17 cellular contexts compared by ENCODE assay signal in the genomic region with DNA sequence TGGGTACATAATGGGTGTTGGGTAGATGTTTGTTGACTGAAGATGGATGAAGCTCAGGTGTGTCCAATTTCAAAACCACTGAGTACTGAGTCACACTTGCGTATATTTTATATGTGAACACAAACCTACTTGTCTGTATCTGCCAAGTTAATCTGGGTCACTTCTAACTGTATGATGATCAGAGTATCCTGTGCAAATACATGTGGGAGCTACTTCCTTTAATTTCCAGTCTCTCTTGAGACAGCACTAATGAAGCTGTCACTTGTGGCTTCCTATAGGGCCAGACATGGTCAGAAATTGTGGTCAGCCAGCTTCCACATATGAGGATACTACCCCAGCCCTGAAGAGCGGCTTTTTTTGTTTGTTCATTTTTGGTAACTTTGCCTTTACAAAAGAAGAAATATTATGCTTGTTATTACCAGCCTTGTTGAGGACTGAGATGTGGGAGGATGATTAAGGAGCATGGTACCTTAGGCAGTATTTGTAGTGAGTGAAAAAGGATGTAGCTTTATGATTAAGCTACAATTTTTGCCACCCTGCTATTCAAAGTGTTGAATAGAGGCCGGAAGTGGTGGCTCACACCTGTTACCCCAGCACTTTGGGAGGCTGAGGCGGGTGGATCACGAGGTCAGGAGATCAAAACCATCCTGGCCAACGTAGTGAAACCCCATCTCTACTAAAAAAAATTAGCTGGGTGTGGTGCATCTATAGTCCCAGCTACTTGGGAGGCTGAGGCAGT. TPM values are rescaled to one million over a fixed set of nuclear protein-coding genes. Genes with fewer than 3 reads are reported as not detected.
A peak's percentile ranks its signal among the peaks of the same experiment; 100 is the strongest.
DNase-seq lines count a peak whose midpoint lies in the region; ATAC-seq and TF ChIP-seq lines count a peak whose summit lies in the region.
"Had no signal": no experiment of that assay in that cellular context is flagged by ENCODE, and none has a peak within 500 bp of the region (broad histone marks: within the 10 kb centered on the region; RNA-seq: fewer than 3 reads in every experiment).

No MANE protein-coding gene starts in this region.

- no peak overlapping the region for H3K27ac ChIP-seq in BLaER1
- H3K27ac ChIP-seq in foreskin keratinocyte: no peak overlapping the region

- H3K4me2 ChIP-seq in BLaER1: peak overlapping the region; percentile 25

- H3K9me3 ChIP-seq in BLaER1: peaks cover 8% of the 10 kb centered on the region
- H3K9me3 ChIP-seq: body of pancreas, HAP-1 had no signal

- TF ChIP-seq CTCF in foreskin keratinocyte (conservative IDR thresholded peaks at IDR 0.05): no peak

- H4K20me1 ChIP-seq in BLaER1: no peaks in the 10 kb centered on the region

- no peak overlapping the region for H3K9ac ChIP-seq in BLaER1

- H3K4me1 ChIP-seq in BLaER1 (peaks cover 34% of the 10 kb centered on the region), foreskin keratinocyte (no peaks in the 10 kb centered on the region)
- H3K4me1 ChIP-seq: HAP-1 had no signal

- no peaks in the 10 kb centered on the region for H3K36me3 ChIP-seq in BLaER1
- H3K36me3 ChIP-seq: HAP-1 had no signal

- DNase-seq in GDM1 (lab: John Stamatoyannopoulos, UW) (peak; percentile 80), SKM-1 (lab: John Stamatoyannopoulos, UW; ENCODE audit: unreplicated experiment) (peak; percentile 0), foreskin keratinocyte (peak; percentile 35 to 41), SW 1271 (lab: John Stamatoyannopoulos, UW) (no peak), GOT3 (lab: John Stamatoyannopoulos, UW) (no peak), T1000 (lab: John Stamatoyannopoulos, UW) (no peak)
- DNase-seq: C1 segment of cervical spinal cord; effector CD8-positive, alpha-beta T cell; foreskin fibroblast; NCI-H1048; NCI-H345; Right ventricle myocardium superior; stimulated activated CD4-positive, alpha-beta T cell treated with anti-CD3 and anti-CD28 coated beads, Interleukin-1b, Interleukin-23, amount 100 ng/mL, for 48 hours had no signal

- no peak for ATAC-seq in foreskin keratinocyte
- no peak for ATAC-seq in GM21381 (IDR thresholded peaks at IDR 0.05; ENCODE audit: unreplicated experiment)
- ATAC-seq: body of pancreas had no signal

- no peak overlapping the region for H3K4me3 ChIP-seq in BLaER1
- H3K4me3 ChIP-seq: body of pancreas, HAP-1 had no signal

- no peaks in the 10 kb centered on the region for H3K27me3 ChIP-seq in BLaER1
- H3K27me3 ChIP-seq in foreskin keratinocyte: peaks cover 36% of the 10 kb centered on the region
- H3K27me3 ChIP-seq: body of pancreas had no signal

RNA-seq across cellular contexts. Expression of gene PLXNC1, which starts 32.4 kb away (rescaled TPM):
- 0.18 and 0.88 TPM in 2 replicates for total RNA-seq in foreskin keratinocyte
- 0.03 and 0.21 TPM in 2 replicates for polyA plus RNA-seq in foreskin keratinocyte

Comparison
In these comparisons a context has a peak if more than half of its experiments do, and no peak if none do; other contexts are left out.
1. DNase-seq: peak in GDM1 (single experiment), SKM-1 (single experiment) and foreskin keratinocyte (2 of 2); none in SW 1271 (0 of 2), GOT3 (single experiment) and T1000 (single experiment).